ENCODE assay signal across 8 cellular contexts in the genomic region with DNA sequence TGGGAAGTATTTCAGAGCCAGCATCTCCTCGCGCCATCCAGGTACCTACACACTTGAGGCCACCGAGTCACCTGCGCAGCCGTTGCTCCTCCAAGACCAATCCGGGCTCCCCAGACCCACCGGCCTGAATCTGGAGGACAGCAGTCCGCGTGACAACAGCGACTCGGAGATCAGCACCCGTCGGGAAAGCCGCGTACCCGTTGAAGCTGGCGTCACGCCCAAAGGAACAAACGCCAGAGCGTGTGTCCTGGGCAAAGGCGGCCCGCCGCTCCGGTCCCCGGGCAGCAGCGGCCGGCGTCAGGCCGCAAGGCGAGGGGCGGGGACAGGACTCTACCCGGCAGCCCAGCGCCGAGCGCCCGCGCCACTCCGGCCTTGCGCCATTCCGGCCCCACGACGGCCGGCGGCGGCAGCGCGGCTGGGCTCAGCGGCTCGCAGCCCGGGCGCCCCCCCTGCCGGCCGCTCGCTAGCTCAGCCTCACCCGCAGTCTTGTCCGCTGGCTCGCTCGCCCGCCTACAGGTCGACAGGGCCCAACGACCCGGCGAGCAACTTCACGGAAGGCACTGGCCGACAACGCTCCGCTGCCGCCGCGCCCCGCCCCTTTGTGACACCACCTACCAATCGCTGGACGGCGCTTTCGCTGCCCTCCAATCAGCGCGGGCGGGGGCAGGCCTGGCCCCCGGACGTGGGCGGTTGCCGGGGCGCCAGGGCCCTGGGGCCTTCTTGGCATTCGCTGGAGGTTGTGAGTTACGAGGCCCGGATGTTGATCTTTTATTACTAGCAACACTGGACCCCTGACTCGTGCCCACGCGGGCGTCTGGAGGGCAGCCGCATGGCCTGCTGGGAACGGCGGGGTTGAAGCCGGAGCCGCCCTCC. TPM values are rescaled to one million over a fixed set of nuclear protein-coding genes. Genes with fewer than 3 reads are reported as not detected.
A peak's percentile ranks its signal among the peaks of the same experiment; 100 is the strongest.
DNase-seq lines count a peak whose midpoint lies in the region; ATAC-seq and TF ChIP-seq lines count a peak whose summit lies in the region.

A gene (minus strand): TSS at position 572 of the 873 bp plus-strand sequence. CDS start 9,047 bp downstream, outside the sequence.

- CTCF ChIA-PET in AG04449 (lab: Yijun Ruan, JAX) (interaction anchor here (0.8 to 4.0 kb wide), 8 partner anchors 10 to 437 kb away, joined by 3 to 21 read pairs (median 4); no protein-coding TSS in a partner anchor), activated B cell treated with CpG ODN at 0.5 μM for 24 hours (lab: Charles Lee) (interaction anchor here (0.9 to 3.8 kb wide), 12 partner anchors 10 to 437 kb away, joined by 3 to 48 read pairs (median 4); no protein-coding TSS in a partner anchor)

- H3K27me3 Mint-ChIP-seq in activated B cell treated with CpG ODN at 0.5 μM for 24 hours, result no peaks in the 10 kb centered on the region

- peak; percentile 78 for TF ChIP-seq CTCF in AG04449 (IDR thresholded peaks at IDR 0.05; ENCODE audit: insufficient read depth, low read length, missing control alignments)
- TF ChIP-seq CTCF in activated B cell treated with CpG ODN at 0.5 μM for 24 hours (IDR thresholded peaks at IDR 0.05), result no peak

- DNase-seq in AG04449 (ENCODE audit: low read depth, low spot score) (peak; percentile 70), NCI-H2171 treated with DMSO at 0.1 percent for 48 hours (lab: John Stamatoyannopoulos, UW) (peak; percentile 88), activated B cell treated with CpG ODN at 0.5 μM for 24 hours (peak; percentile 92), islet precursor cell (peak; percentile 99)
- peak; percentile 91 for DNase-seq in central memory CD4-positive, alpha-beta T cell
- peak; percentile 85 to 95 (median 90) for DNase-seq in stimulated activated CD4-positive, alpha-beta T cell treated with anti-CD3 and anti-CD28 coated beads, Interleukin-12 subunit alpha, Interleukin-12 subunit beta, amount 100 ng/mL, for 48 hours (ENCODE audit: low read depth in 2 of 3, low spot score in 1 of 3)

- H3K27ac Mint-ChIP-seq in activated B cell treated with CpG ODN at 0.5 μM for 24 hours, result peak within 1 kb of the TSS; percentile 89

- H3K4me3 ChIP-seq in AG04449 (ENCODE audit: low read depth, low read length), result peak within 1 kb of the TSS; percentile 89

- POLR2A ChIA-PET in AG04449 (lab: Yijun Ruan, JAX) (interaction anchor here (1.0 kb wide), 1 partner anchor 205 kb away, joined by 3 read pairs; no protein-coding TSS in a partner anchor), activated B cell treated with CpG ODN at 0.5 μM for 24 hours (lab: Charles Lee) (interaction anchor here (0.7 to 2.1 kb wide), 10 partner anchors 14 to 422 kb away, joined by 3 to 17 read pairs (median 4); no protein-coding TSS in a partner anchor)

- peaks cover 3% of the 10 kb centered on the region for H3K36me3 Mint-ChIP-seq in activated B cell treated with CpG ODN at 0.5 μM for 24 hours (ENCODE audit: low read depth)

- H3K9me3 Mint-ChIP-seq in activated B cell treated with CpG ODN at 0.5 μM for 24 hours, result no peaks in the 10 kb centered on the region

- ATAC-seq in GM18867 (IDR thresholded peaks at IDR 0.05; ENCODE audit: unreplicated experiment), result peak; percentile 97
- ATAC-seq in HG03103 (IDR thresholded peaks at IDR 0.05; ENCODE audit: low read depth, unreplicated experiment), result peak; percentile 97
- ATAC-seq in activated B cell treated with CpG ODN at 0.5 μM for 24 hours (ENCODE audit: low read depth), result peak; percentile 95

- peaks cover 28% of the 10 kb centered on the region for H3K4me1 Mint-ChIP-seq in activated B cell treated with CpG ODN at 0.5 μM for 24 hours

- peak within 1 kb of the TSS; percentile 87 for H3K4me3 Mint-ChIP-seq in activated B cell treated with CpG ODN at 0.5 μM for 24 hours

- intact Hi-C loops in activated B cell treated with CpG ODN at 0.5 μM for 24 hours (cut with micrococcal nuclease), result loop anchor here (1.0 to 5.0 kb wide), 7 partner anchors 80 to 670 kb away; a partner anchor contains a TSS

RNA-seq across cellular contexts. Expression of the gene that starts here (rescaled TPM):
- total RNA-seq in activated B cell treated with CpG ODN at 0.5 μM for 24 hours, result 19.8 and 22.1 TPM in 2 replicates

Comparison
In these comparisons a context has a peak if more than half of its experiments do, and no peak if none do; other contexts are left out.
1. Peak in every context shown above with its lines: DNase-seq, ATAC-seq and H3K4me3 ChIP-seq.